1 cellular context compared by ENCODE assay signal in the genomic region with DNA sequence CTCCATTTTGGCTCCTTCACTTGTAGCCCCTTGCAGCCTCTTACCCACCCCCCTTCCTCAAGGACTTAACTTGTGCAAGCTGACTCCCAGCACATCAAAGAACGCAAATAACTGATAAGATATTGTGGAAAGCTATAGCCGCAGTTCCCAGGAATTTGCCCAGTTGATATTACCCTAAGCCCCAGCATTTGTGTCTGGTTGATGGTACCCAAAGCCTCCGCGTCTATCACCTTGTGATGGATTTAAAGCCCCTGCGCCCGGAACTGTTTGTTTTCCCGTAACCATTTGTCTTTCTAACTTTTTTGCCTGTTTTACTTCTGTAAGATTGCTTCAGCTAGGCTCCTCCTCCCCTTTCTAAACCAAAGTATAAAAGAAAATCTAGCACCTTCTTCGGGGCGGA.
TF ChIP-seq lines count a peak whose summit lies in the region.

No MANE protein-coding gene starts in this region.

TF ChIP-seq in WTC11, 78 proteins besides CTCF, POLR2A, EP300 and RAD21:
- TF ChIP-seq GABPB1 (CRISPR knock-in tag; IDR thresholded peaks at IDR 0.05) = no peak
- no peak for TF ChIP-seq ZBTB21 (CRISPR knock-in tag; IDR thresholded peaks at IDR 0.05; ENCODE audit: borderline replicate concordance)
- TF ChIP-seq NFATC4 (CRISPR knock-in tag; IDR thresholded peaks at IDR 0.05) = no peak
- TF ChIP-seq RORB (CRISPR knock-in tag; IDR thresholded peaks at IDR 0.05) = no peak
- TF ChIP-seq, protein P1, sequence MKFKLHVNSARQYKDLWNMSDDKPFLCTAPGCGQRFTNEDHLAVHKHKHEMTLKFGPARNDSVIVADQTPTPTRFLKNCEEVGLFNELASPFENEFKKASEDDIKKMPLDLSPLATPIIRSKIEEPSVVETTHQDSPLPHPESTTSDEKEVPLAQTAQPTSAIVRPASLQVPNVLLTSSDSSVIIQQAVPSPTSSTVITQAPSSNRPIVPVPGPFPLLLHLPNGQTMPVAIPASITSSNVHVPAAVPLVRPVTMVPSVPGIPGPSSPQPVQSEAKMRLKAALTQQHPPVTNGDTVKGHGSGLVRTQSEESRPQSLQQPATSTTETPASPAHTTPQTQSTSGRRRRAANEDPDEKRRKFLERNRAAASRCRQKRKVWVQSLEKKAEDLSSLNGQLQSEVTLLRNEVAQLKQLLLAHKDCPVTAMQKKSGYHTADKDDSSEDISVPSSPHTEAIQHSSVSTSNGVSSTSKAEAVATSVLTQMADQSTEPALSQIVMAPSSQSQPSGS (CRISPR knock-in tag; IDR thresholded peaks at IDR 0.05; ENCODE audit: borderline replicate concordance, low read depth) = no peak
- TF ChIP-seq SMAD3 (CRISPR knock-in tag; IDR thresholded peaks at IDR 0.05; ENCODE audit: borderline replicate concordance) = no peak
- no peak for TF ChIP-seq ZNF263 (CRISPR knock-in tag; IDR thresholded peaks at IDR 0.05; ENCODE audit: low read depth)
- TF ChIP-seq TEAD1 (CRISPR knock-in tag; IDR thresholded peaks at IDR 0.05) = no peak
- TF ChIP-seq, protein P2, sequence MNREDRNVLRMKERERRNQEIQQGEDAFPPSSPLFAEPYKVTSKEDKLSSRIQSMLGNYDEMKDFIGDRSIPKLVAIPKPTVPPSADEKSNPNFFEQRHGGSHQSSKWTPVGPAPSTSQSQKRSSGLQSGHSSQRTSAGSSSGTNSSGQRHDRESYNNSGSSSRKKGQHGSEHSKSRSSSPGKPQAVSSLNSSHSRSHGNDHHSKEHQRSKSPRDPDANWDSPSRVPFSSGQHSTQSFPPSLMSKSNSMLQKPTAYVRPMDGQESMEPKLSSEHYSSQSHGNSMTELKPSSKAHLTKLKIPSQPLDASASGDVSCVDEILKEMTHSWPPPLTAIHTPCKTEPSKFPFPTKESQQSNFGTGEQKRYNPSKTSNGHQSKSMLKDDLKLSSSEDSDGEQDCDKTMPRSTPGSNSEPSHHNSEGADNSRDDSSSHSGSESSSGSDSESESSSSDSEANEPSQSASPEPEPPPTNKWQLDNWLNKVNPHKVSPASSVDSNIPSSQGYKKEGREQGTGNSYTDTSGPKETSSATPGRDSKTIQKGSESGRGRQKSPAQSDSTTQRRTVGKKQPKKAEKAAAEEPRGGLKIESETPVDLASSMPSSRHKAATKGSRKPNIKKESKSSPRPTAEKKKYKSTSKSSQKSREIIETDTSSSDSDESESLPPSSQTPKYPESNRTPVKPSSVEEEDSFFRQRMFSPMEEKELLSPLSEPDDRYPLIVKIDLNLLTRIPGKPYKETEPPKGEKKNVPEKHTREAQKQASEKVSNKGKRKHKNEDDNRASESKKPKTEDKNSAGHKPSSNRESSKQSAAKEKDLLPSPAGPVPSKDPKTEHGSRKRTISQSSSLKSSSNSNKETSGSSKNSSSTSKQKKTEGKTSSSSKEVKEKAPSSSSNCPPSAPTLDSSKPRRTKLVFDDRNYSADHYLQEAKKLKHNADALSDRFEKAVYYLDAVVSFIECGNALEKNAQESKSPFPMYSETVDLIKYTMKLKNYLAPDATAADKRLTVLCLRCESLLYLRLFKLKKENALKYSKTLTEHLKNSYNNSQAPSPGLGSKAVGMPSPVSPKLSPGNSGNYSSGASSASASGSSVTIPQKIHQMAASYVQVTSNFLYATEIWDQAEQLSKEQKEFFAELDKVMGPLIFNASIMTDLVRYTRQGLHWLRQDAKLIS (CRISPR knock-in tag; IDR thresholded peaks at IDR 0.05; ENCODE audit: borderline replicate concordance) = no peak
- TF ChIP-seq, protein P3, sequence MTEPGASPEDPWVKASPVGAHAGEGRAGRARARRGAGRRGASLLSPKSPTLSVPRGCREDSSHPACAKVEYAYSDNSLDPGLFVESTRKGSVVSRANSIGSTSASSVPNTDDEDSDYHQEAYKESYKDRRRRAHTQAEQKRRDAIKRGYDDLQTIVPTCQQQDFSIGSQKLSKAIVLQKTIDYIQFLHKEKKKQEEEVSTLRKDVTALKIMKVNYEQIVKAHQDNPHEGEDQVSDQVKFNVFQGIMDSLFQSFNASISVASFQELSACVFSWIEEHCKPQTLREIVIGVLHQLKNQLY (CRISPR knock-in tag; IDR thresholded peaks at IDR 0.05) = no peak
- TF ChIP-seq, protein P4, sequence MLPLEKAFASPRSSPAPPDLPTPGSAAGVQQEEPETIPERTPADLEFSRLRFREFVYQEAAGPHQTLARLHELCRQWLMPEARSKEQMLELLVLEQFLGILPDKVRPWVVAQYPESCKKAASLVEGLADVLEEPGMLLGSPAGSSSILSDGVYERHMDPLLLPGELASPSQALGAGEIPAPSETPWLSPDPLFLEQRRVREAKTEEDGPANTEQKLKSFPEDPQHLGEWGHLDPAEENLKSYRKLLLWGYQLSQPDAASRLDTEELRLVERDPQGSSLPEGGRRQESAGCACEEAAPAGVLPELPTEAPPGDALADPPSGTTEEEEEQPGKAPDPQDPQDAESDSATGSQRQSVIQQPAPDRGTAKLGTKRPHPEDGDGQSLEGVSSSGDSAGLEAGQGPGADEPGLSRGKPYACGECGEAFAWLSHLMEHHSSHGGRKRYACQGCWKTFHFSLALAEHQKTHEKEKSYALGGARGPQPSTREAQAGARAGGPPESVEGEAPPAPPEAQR (CRISPR knock-in tag; IDR thresholded peaks at IDR 0.05) = no peak
